Comparison of ENCODE assay signal across 20 cellular contexts in genomic region chr15:80747317-80748053, GRCh38. TPM values are rescaled to one million over a fixed set of nuclear protein-coding genes. Genes with fewer than 3 reads are reported as not detected.
DNase-seq lines count a peak whose midpoint lies in the region; ATAC-seq and TF ChIP-seq lines count a peak whose summit lies in the region.
"Had no signal": no experiment of that assay in that cellular context is flagged by ENCODE, and none has a peak within 500 bp of the region (broad histone marks: within the 10 kb centered on the region; RNA-seq: fewer than 3 reads in every experiment).

No MANE protein-coding gene starts in this region.

- in situ Hi-C loops in astrocyte of the spinal cord (cut with HindIII; ENCODE audit: low sequenced_read_pairs) = no loop called here

- no peaks in the 10 kb centered on the region for H3K4me1 Mint-ChIP-seq in natural killer cell treated with Interleukin-12 subunit alpha and Interleukin-12 subunit beta and Interleukin-15 and Interleukin-18, amount 100 ng/mL, for 72 hours (ENCODE audit: low read depth in 2 of 2)

- DNase-seq in NCI-H146 (lab: John Stamatoyannopoulos, UW) = peak; percentile 53
- DNase-seq in astrocyte of the spinal cord (ENCODE audit: low read depth, low spot score) = no peak
- DNase-seq in lower lobe of right lung = no peak
- no peak for DNase-seq in HT-29 (ENCODE audit: low spot score)
- no peak for DNase-seq in natural killer cell treated with Interleukin-12 subunit alpha and Interleukin-12 subunit beta and Interleukin-15 and Interleukin-18, amount 100 ng/mL, for 72 hours (ENCODE audit: low spot score)
- DNase-seq in tibial nerve (ENCODE audit: low spot score in 2 of 2) = no peak
- DNase-seq: activated CD4-positive, alpha-beta T cell treated with anti-CD3 and anti-CD28 coated beads for 1 hour; activated effector memory CD4-positive, alpha-beta T cell treated with Interleukin-2 at 50 U/mL for 16 hours; CD4-positive, alpha-beta T cell; KG1; MV-4-11; NCI-H2081; occipital lobe; PC-9; retina; stimulated activated naive CD4-positive, alpha-beta T cell; T1000 had no signal

- no peak overlapping the region for H3K4me3 Mint-ChIP-seq in natural killer cell treated with Interleukin-12 subunit alpha and Interleukin-12 subunit beta and Interleukin-15 and Interleukin-18, amount 100 ng/mL, for 72 hours
- H3K4me3 Mint-ChIP-seq: CD4-positive, alpha-beta T cell had no signal

- H3K27me3 ChIP-seq in lower lobe of right lung (ENCODE audit: low read depth) (no peaks in the 10 kb centered on the region), tibial nerve (no peaks in the 10 kb centered on the region)

- WGBS in tibial nerve, 2 donors = 50 to 53% methylated on average over 16 of the region's 16 CpGs

- peak; percentile 36 for TF ChIP-seq CTCF in 22Rv1 (IDR thresholded peaks at IDR 0.05)
- TF ChIP-seq CTCF in astrocyte of the spinal cord (IDR thresholded peaks at IDR 0.05; ENCODE audit: low read depth, low read length) = peak; percentile 48
- no peak for TF ChIP-seq CTCF in lower lobe of right lung (IDR thresholded peaks at IDR 0.05)
- no peak for TF ChIP-seq CTCF in tibial nerve (IDR thresholded peaks at IDR 0.05)

- ATAC-seq in lower lobe of right lung = no peak
- no peak for ATAC-seq in GM18868 (IDR thresholded peaks at IDR 0.05; ENCODE audit: unreplicated experiment)
- ATAC-seq in natural killer cell treated with Interleukin-12 subunit alpha and Interleukin-12 subunit beta and Interleukin-15 and Interleukin-18, amount 100 ng/mL, for 72 hours = no peak

- H3K9me3 ChIP-seq in lower lobe of right lung = no peaks in the 10 kb centered on the region
- no peaks in the 10 kb centered on the region for H3K9me3 ChIP-seq in tibial nerve

- H3K4me1 ChIP-seq in lower lobe of right lung = peaks cover 30% of the 10 kb centered on the region
- peaks cover 0 to 9% (median 0%) of the 10 kb centered on the region in 4 donors for H3K4me1 ChIP-seq in tibial nerve

- peaks cover 6% of the 10 kb centered on the region for H3K36me3 Mint-ChIP-seq in natural killer cell treated with Interleukin-12 subunit alpha and Interleukin-12 subunit beta and Interleukin-15 and Interleukin-18, amount 100 ng/mL, for 72 hours

- H3K9me3 Mint-ChIP-seq in natural killer cell treated with Interleukin-12 subunit alpha and Interleukin-12 subunit beta and Interleukin-15 and Interleukin-18, amount 100 ng/mL, for 72 hours = peaks cover 5% of the 10 kb centered on the region
- H3K9me3 Mint-ChIP-seq: CD4-positive, alpha-beta T cell had no signal

- TF ChIP-seq EP300 in tibial nerve (IDR thresholded peaks at IDR 0.05) = no peak

- H3K4me3 ChIP-seq in astrocyte of the spinal cord (ENCODE audit: low read depth, low read length) (no peak overlapping the region), lower lobe of right lung (no peak overlapping the region), tibial nerve (no peak overlapping the region)
- H3K4me3 ChIP-seq: PC-9 had no signal

- H3K36me3 ChIP-seq in lower lobe of right lung (peaks cover 13% of the 10 kb centered on the region), tibial nerve (peaks cover 0 to 24% (median 0%) of the 10 kb centered on the region in 3 donors)

- no peak overlapping the region for H3K27ac Mint-ChIP-seq in natural killer cell treated with Interleukin-12 subunit alpha and Interleukin-12 subunit beta and Interleukin-15 and Interleukin-18, amount 100 ng/mL, for 72 hours
- H3K27ac Mint-ChIP-seq: CD4-positive, alpha-beta T cell had no signal

- intact Hi-C loops in lower lobe of right lung (cut with DNase I) = no loop called here

- H3K27ac ChIP-seq in 22Rv1 = peak overlapping the region; percentile 79
- peak overlapping the region; percentile 25 for H3K27ac ChIP-seq in lower lobe of right lung
- H3K27ac ChIP-seq in tibial nerve = no peak overlapping the region
- H3K27ac ChIP-seq: HL-60, PC-9 had no signal

- TF ChIP-seq POLR2A in tibial nerve (IDR thresholded peaks at IDR 0.05) = no peak

- no peaks in the 10 kb centered on the region for H3K27me3 Mint-ChIP-seq in natural killer cell treated with Interleukin-12 subunit alpha and Interleukin-12 subunit beta and Interleukin-15 and Interleukin-18, amount 100 ng/mL, for 72 hours
- H3K27me3 Mint-ChIP-seq: CD4-positive, alpha-beta T cell had no signal

RNA-seq across cellular contexts. Expression of gene CEMIP, which starts 31.7 kb away (rescaled TPM):
- total RNA-seq in lower lobe of right lung = 7.3 TPM
- 7.3 and 9.4 TPM in 2 replicates for total RNA-seq in HT-29 (2014; rRNA removed; shearing (Covaris generic))
- under 1 TPM; 0.19 to 0.50 TPM for total RNA-seq in natural killer cell treated with Interleukin-12 subunit alpha and Interleukin-12 subunit beta and Interleukin-15 and Interleukin-18, amount 100 ng/mL, for 72 hours
- 1 to 10 TPM in 2 of 4 donors, under 1 TPM in 1, not detected in 1; 0.21 to 1.4 (median 1.2) TPM for total RNA-seq in tibial nerve
- total RNA-seq: CD4-positive, alpha-beta T cell had no signal

RNA-seq across cellular contexts. Expression of gene ABHD17C, which starts 52.4 kb away (rescaled TPM):
- total RNA-seq in lower lobe of right lung (28.2 TPM), tibial nerve (1 to 10 TPM in 3 of 4 donors, under 1 TPM in 1; 0.63 to 2.4 (median 2.0) TPM)
- total RNA-seq in HT-29 (2014; rRNA removed; shearing (Covaris generic)) = 14.9 and 19.1 TPM in 2 replicates
- 1 to 10 TPM; 4.5 to 10.0 TPM for total RNA-seq in natural killer cell treated with Interleukin-12 subunit alpha and Interleukin-12 subunit beta and Interleukin-15 and Interleukin-18, amount 100 ng/mL, for 72 hours

Comparison
In these comparisons a context has a peak if more than half of its experiments do, and no peak if none do; other contexts are left out.
1. H3K27ac ChIP-seq: peak in 22Rv1 (single experiment) and lower lobe of right lung (single experiment); none in tibial nerve (0 of 4).
2. CTCF ChIP-seq: peak in 22Rv1 (single experiment) and astrocyte of the spinal cord (single experiment); none in lower lobe of right lung (single experiment) and tibial nerve (0 of 5).